In genomic region chr15:66211670-66212455, GRCh38 we compare ENCODE assay signal across 2 cellular contexts.
TF ChIP-seq lines count a peak whose summit lies in the region.

No MANE protein-coding gene starts in this region.

TF ChIP-seq in WTC11, 78 proteins besides CTCF, POLR2A, EP300 and RAD21:
- TF ChIP-seq, protein P1, sequence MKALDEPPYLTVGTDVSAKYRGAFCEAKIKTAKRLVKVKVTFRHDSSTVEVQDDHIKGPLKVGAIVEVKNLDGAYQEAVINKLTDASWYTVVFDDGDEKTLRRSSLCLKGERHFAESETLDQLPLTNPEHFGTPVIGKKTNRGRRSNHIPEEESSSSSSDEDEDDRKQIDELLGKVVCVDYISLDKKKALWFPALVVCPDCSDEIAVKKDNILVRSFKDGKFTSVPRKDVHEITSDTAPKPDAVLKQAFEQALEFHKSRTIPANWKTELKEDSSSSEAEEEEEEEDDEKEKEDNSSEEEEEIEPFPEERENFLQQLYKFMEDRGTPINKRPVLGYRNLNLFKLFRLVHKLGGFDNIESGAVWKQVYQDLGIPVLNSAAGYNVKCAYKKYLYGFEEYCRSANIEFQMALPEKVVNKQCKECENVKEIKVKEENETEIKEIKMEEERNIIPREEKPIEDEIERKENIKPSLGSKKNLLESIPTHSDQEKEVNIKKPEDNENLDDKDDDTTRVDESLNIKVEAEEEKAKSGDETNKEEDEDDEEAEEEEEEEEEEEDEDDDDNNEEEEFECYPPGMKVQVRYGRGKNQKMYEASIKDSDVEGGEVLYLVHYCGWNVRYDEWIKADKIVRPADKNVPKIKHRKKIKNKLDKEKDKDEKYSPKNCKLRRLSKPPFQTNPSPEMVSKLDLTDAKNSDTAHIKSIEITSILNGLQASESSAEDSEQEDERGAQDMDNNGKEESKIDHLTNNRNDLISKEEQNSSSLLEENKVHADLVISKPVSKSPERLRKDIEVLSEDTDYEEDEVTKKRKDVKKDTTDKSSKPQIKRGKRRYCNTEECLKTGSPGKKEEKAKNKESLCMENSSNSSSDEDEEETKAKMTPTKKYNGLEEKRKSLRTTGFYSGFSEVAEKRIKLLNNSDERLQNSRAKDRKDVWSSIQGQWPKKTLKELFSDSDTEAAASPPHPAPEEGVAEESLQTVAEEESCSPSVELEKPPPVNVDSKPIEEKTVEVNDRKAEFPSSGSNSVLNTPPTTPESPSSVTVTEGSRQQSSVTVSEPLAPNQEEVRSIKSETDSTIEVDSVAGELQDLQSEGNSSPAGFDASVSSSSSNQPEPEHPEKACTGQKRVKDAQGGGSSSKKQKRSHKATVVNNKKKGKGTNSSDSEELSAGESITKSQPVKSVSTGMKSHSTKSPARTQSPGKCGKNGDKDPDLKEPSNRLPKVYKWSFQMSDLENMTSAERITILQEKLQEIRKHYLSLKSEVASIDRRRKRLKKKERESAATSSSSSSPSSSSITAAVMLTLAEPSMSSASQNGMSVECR (CRISPR knock-in tag; IDR thresholded peaks at IDR 0.05; ENCODE audit: borderline replicate concordance): no peak
- TF ChIP-seq ATF6 (CRISPR knock-in tag; IDR thresholded peaks at IDR 0.05): no peak
- TF ChIP-seq IRF2 (CRISPR knock-in tag; IDR thresholded peaks at IDR 0.05; ENCODE audit: borderline replicate concordance, low read depth): no peak
- TF ChIP-seq JAZF1 (CRISPR knock-in tag; IDR thresholded peaks at IDR 0.05): no peak
- TF ChIP-seq, protein P2, sequence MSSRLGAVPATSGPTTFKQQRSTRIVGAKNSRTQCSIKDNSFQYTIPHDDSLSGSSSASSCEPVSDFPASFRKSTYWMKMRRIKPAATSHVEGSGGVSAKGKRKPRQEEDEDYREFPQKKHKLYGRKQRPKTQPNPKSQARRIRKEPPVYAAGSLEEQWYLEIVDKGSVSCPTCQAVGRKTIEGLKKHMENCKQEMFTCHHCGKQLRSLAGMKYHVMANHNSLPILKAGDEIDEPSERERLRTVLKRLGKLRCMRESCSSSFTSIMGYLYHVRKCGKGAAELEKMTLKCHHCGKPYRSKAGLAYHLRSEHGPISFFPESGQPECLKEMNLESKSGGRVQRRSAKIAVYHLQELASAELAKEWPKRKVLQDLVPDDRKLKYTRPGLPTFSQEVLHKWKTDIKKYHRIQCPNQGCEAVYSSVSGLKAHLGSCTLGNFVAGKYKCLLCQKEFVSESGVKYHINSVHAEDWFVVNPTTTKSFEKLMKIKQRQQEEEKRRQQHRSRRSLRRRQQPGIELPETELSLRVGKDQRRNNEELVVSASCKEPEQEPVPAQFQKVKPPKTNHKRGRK (CRISPR knock-in tag; IDR thresholded peaks at IDR 0.05; ENCODE audit: borderline replicate concordance): no peak
- no peak for TF ChIP-seq SP1 (CRISPR knock-in tag; conservative IDR thresholded peaks at IDR 0.05)
- TF ChIP-seq KAT7 (CRISPR knock-in tag; IDR thresholded peaks at IDR 0.05; ENCODE audit: borderline replicate concordance): no peak
- no peak for TF ChIP-seq GABPB1 (CRISPR knock-in tag; IDR thresholded peaks at IDR 0.05)
- TF ChIP-seq USF2 (CRISPR knock-in tag; IDR thresholded peaks at IDR 0.05): no peak
- TF ChIP-seq E2F5 (CRISPR knock-in tag; IDR thresholded peaks at IDR 0.05): no peak
- no peak for TF ChIP-seq CREB1 (CRISPR knock-in tag; IDR thresholded peaks at IDR 0.05)
- no peak for TF ChIP-seq ZNF671 (CRISPR knock-in tag; IDR thresholded peaks at IDR 0.05)
- TF ChIP-seq, protein P3, sequence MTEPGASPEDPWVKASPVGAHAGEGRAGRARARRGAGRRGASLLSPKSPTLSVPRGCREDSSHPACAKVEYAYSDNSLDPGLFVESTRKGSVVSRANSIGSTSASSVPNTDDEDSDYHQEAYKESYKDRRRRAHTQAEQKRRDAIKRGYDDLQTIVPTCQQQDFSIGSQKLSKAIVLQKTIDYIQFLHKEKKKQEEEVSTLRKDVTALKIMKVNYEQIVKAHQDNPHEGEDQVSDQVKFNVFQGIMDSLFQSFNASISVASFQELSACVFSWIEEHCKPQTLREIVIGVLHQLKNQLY (CRISPR knock-in tag; IDR thresholded peaks at IDR 0.05): no peak
- no peak for TF ChIP-seq ELF4 (CRISPR knock-in tag; IDR thresholded peaks at IDR 0.05; ENCODE audit: low read depth)
- no peak for TF ChIP-seq NR3C1 (CRISPR knock-in tag; conservative IDR thresholded peaks at IDR 0.05; ENCODE audit: low read depth)
- no peak for TF ChIP-seq FOXP1 (CRISPR knock-in tag; IDR thresholded peaks at IDR 0.05; ENCODE audit: borderline replicate concordance)
- no peak for TF ChIP-seq ATF1 (CRISPR knock-in tag; IDR thresholded peaks at IDR 0.05)
TF ChIP-seq in WTC11: peak in this region for 0.

TF ChIP-seq in SK-N-SH, 30 proteins besides CTCF, POLR2A, EP300 and RAD21 (continued from another document):
- TF ChIP-seq, protein P4, sequence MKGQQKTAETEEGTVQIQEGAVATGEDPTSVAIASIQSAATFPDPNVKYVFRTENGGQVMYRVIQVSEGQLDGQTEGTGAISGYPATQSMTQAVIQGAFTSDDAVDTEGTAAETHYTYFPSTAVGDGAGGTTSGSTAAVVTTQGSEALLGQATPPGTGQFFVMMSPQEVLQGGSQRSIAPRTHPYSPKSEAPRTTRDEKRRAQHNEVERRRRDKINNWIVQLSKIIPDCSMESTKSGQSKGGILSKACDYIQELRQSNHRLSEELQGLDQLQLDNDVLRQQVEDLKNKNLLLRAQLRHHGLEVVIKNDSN (IDR thresholded peaks at IDR 0.05; ENCODE audit: borderline replicate concordance, low read depth): no peak
- TF ChIP-seq USF2 (IDR thresholded peaks at IDR 0.05; ENCODE audit: borderline replicate concordance, low read depth, low read length) (no peak), SMC3 (IDR thresholded peaks at IDR 0.05; ENCODE audit: low read depth, low read length) (no peak), POLR2AphosphoS5 (IDR thresholded peaks at IDR 0.05; ENCODE audit: low read depth, low read length) (no peak), GATA2 (CRISPR knock-in tag; IDR thresholded peaks at IDR 0.05) (no peak), SIN3A (IDR thresholded peaks at IDR 0.05; ENCODE audit: borderline replicate concordance, low read depth, low read length) (no peak), TAF1 (IDR thresholded peaks at IDR 0.05; ENCODE audit: borderline replicate concordance, low read depth, low read length) (no peak), GABPA (IDR thresholded peaks at IDR 0.05; ENCODE audit: low read depth) (no peak), FOXM1 (IDR thresholded peaks at IDR 0.05; ENCODE audit: low read depth) (no peak), FOXJ3 (CRISPR knock-in tag; IDR thresholded peaks at IDR 0.05) (no peak), FOSL2 (IDR thresholded peaks at IDR 0.05; ENCODE audit: borderline replicate concordance, low read depth) (no peak), RXRA (IDR thresholded peaks at IDR 0.05; ENCODE audit: borderline replicate concordance, low read depth) (no peak)
- TF ChIP-seq, protein P5, sequence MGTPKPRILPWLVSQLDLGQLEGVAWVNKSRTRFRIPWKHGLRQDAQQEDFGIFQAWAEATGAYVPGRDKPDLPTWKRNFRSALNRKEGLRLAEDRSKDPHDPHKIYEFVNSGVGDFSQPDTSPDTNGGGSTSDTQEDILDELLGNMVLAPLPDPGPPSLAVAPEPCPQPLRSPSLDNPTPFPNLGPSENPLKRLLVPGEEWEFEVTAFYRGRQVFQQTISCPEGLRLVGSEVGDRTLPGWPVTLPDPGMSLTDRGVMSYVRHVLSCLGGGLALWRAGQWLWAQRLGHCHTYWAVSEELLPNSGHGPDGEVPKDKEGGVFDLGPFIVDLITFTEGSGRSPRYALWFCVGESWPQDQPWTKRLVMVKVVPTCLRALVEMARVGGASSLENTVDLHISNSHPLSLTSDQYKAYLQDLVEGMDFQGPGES (IDR thresholded peaks at IDR 0.05; ENCODE audit: low read depth, low read length): no peak
- TF ChIP-seq, protein P6, sequence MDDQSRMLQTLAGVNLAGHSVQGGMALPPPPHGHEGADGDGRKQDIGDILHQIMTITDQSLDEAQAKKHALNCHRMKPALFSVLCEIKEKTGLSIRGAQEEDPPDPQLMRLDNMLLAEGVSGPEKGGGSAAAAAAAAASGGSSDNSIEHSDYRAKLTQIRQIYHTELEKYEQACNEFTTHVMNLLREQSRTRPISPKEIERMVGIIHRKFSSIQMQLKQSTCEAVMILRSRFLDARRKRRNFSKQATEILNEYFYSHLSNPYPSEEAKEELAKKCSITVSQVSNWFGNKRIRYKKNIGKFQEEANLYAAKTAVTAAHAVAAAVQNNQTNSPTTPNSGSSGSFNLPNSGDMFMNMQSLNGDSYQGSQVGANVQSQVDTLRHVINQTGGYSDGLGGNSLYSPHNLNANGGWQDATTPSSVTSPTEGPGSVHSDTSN (IDR thresholded peaks at IDR 0.05): no peak
